ENCODE assay signal across 9 cellular contexts in genomic region chr4:53601251-53601764, GRCh38. TPM values are rescaled to one million over a fixed set of nuclear protein-coding genes. Genes with fewer than 3 reads are reported as not detected.
DNase-seq lines count a peak whose midpoint lies in the region; ATAC-seq and TF ChIP-seq lines count a peak whose summit lies in the region.
"Had no signal": no experiment of that assay in that cellular context is flagged by ENCODE, and none has a peak within 500 bp of the region (broad histone marks: within the 10 kb centered on the region; RNA-seq: fewer than 3 reads in every experiment).

No MANE protein-coding gene starts in this region.

- H4K20me1 ChIP-seq in Loucy (ENCODE audit: insufficient read depth, low read length, poor library complexity, severe bottlenecking) = no peaks in the 10 kb centered on the region

- no peak overlapping the region for H3K4me3 ChIP-seq in Loucy (ENCODE audit: low read length, poor library complexity, severe bottlenecking)
- no peak overlapping the region for H3K4me3 ChIP-seq in CD8-positive, alpha-beta memory T cell (ENCODE audit: low read length)

- no peak overlapping the region for H2AFZ ChIP-seq in Loucy (ENCODE audit: low read length)

- H3K9ac ChIP-seq in Loucy (ENCODE audit: low read depth, low read length, poor library complexity, severe bottlenecking) = no peak overlapping the region

- peaks cover 0 to 1% (median 0%) of the 10 kb centered on the region in 3 donors for H3K36me3 Mint-ChIP-seq in CD8-positive, alpha-beta memory T cell

- CTCF ChIA-PET in CD8-positive, alpha-beta memory T cell (lab: Charles Lee) = no interaction called here

- H3K4me3 Mint-ChIP-seq in CD8-positive, alpha-beta memory T cell = no peak overlapping the region

- no peak overlapping the region for H3K4me2 ChIP-seq in Loucy (ENCODE audit: low read depth, low read length, poor library complexity, severe bottlenecking)

- H3K79me2 ChIP-seq in Loucy (ENCODE audit: insufficient read depth, low read length) = no peaks in the 10 kb centered on the region

- POLR2A ChIA-PET in CD8-positive, alpha-beta memory T cell (lab: Charles Lee) = no interaction called here

- H3K27me3 ChIP-seq in Loucy (ENCODE audit: insufficient read depth, low read length, poor library complexity, severe bottlenecking) = no peaks in the 10 kb centered on the region
- H3K27me3 ChIP-seq in CD8-positive, alpha-beta memory T cell (ENCODE audit: insufficient read depth, low read length, poor library complexity, severe bottlenecking) = no peaks in the 10 kb centered on the region

- TF ChIP-seq CTCF in Loucy (conservative IDR thresholded peaks at IDR 0.05; ENCODE audit: low read length) = peak; percentile 70

- H3K9me2 ChIP-seq in Loucy (replicated peaks; ENCODE audit: low read depth, low read length) = no peaks in the 10 kb centered on the region

- ATAC-seq in GM21526 (IDR thresholded peaks at IDR 0.05; ENCODE audit: low FRiP score, unreplicated experiment) (peak; percentile 77), left colon (peak; percentile 24), HG03097 (IDR thresholded peaks at IDR 0.05; ENCODE audit: low FRiP score, unreplicated experiment) (no peak)

- no peak overlapping the region for H3K27ac ChIP-seq in CD8-positive, alpha-beta memory T cell (ENCODE audit: low read depth, low read length)
- H3K27ac ChIP-seq: epithelial cell of prostate had no signal

- H3K4me1 Mint-ChIP-seq in CD8-positive, alpha-beta memory T cell = no peaks in the 10 kb centered on the region

- intact Hi-C loops in left colon (cut with DNase I, micrococcal nuclease) = no loop called here

- no peaks in the 10 kb centered on the region for H3F3A ChIP-seq in Loucy (ENCODE audit: low read depth)

- no peak overlapping the region for H3K27ac Mint-ChIP-seq in CD8-positive, alpha-beta memory T cell

- no peaks in the 10 kb centered on the region for H3K9me3 ChIP-seq in Loucy (ENCODE audit: insufficient read depth, low read depth, low read length)
- H3K9me3 ChIP-seq in CD8-positive, alpha-beta memory T cell (ENCODE audit: low read length) = no peaks in the 10 kb centered on the region

- H3K4me1 ChIP-seq in Loucy (ENCODE audit: insufficient read depth, low read length, poor library complexity, severe bottlenecking) = no peaks in the 10 kb centered on the region
- no peaks in the 10 kb centered on the region for H3K4me1 ChIP-seq in CD8-positive, alpha-beta memory T cell (ENCODE audit: insufficient read depth, low read length)

- H3K36me3 ChIP-seq in Loucy (ENCODE audit: insufficient read depth, low read length) = no peaks in the 10 kb centered on the region
- no peaks in the 10 kb centered on the region for H3K36me3 ChIP-seq in CD8-positive, alpha-beta memory T cell (ENCODE audit: insufficient read depth, low read length)

- peak; percentile 69 for DNase-seq in DMS53 treated with DMSO at 0.1 percent for 48 hours (lab: John Stamatoyannopoulos, UW; ENCODE audit: unreplicated experiment)
- DNase-seq in SK-N-DZ (ENCODE audit: low spot score) = peak; percentile 76
- peak in 1 of 2 donors; percentile 34 for DNase-seq in left colon
- no peak for DNase-seq in CD8-positive, alpha-beta memory T cell
- no peak for DNase-seq in stimulated activated CD4-positive, alpha-beta T cell treated with anti-CD3 and anti-CD28 coated beads, Interleukin-12 subunit alpha, Interleukin-12 subunit beta, amount 100 ng/mL, for 4 hours

- H3K27me3 Mint-ChIP-seq in CD8-positive, alpha-beta memory T cell = peaks cover 6 to 38% of the 10 kb centered on the region in 2 donors

- peaks cover 0 to 5% (median 2%) of the 10 kb centered on the region in 5 donors for H3K9me3 Mint-ChIP-seq in CD8-positive, alpha-beta memory T cell

RNA-seq across cellular contexts. Expression of gene LNX1, which starts 10.0 kb away (rescaled TPM):
- not detected in 2 replicates for polyA plus RNA-seq in SK-N-DZ (2014; cell fraction: cytosol; rRNA removed)
- polyA plus RNA-seq in SK-N-DZ (2014; cell fraction: nucleus; rRNA removed) = 0.05 and 0.13 TPM in 2 replicates
- total RNA-seq in left colon = 10 to 100 TPM; 17.5 to 18.4 TPM
- not detected for total RNA-seq in CD8-positive, alpha-beta memory T cell
- polyA plus RNA-seq in CD8-positive, alpha-beta memory T cell = 0.30 TPM

Comparison
In these comparisons a context has a peak if more than half of its experiments do, and no peak if none do; other contexts are left out.
1. DNase-seq: peak in DMS53 treated with DMSO at 0.1 percent for 48 hours (single experiment) and SK-N-DZ (single experiment); none in CD8-positive, alpha-beta memory T cell (0 of 5) and stimulated activated CD4-positive, alpha-beta T cell treated with anti-CD3 and anti-CD28 coated beads, Interleukin-12 subunit alpha, Interleukin-12 subunit beta, amount 100 ng/mL, for 4 hours (single experiment).
2. RNA of gene LNX1, which starts 10.0 kb away (total RNA-seq): 17.5 to 18.4 TPM in left colon; not detected in CD8-positive, alpha-beta memory T cell; every median in the first group is over 10 times any median in the second.